In genomic region chr16:56423584-56424403, GRCh38 we compare ENCODE assay signal across 8 cellular contexts. TPM values are rescaled to one million over a fixed set of nuclear protein-coding genes. Genes with fewer than 3 reads are reported as not detected.
DNase-seq lines count a peak whose midpoint lies in the region; ATAC-seq and TF ChIP-seq lines count a peak whose summit lies in the region.

No MANE protein-coding gene starts in this region.

- peak overlapping the region; percentile 87 for H3K27ac Mint-ChIP-seq in MCF 10A (ENCODE audit: low read depth, unreplicated experiment)

- no peaks in the 10 kb centered on the region for H3K9me2 ChIP-seq in MM.1S (replicated peaks; ENCODE audit: insufficient read depth, low read length)

- intact Hi-C loops in MCF 10A (cut with micrococcal nuclease) (loop anchor here (10.0 kb wide), 1 partner anchor 89 kb away; no protein-coding TSS in a partner anchor), upper lobe of right lung (cut with DNase I) (no loop called here)

- BruUV-seq in MCF 10A (replicated peaks; lab: Mats Ljungman, UMichigan) = TSS peak; percentile 35

- H3K9ac ChIP-seq in MM.1S (ENCODE audit: low read length) = peak overlapping the region; percentile 58; the same call in 1 of the 2 replicates

- H3K4me2 ChIP-seq in MM.1S (ENCODE audit: low read depth, low read length) = peak overlapping the region; percentile 82

- H3K9me3 Mint-ChIP-seq in MCF 10A (ENCODE audit: unreplicated experiment) = no peaks in the 10 kb centered on the region

- peak overlapping the region; percentile 91 for H3K4me3 Mint-ChIP-seq in MCF 10A (ENCODE audit: unreplicated experiment)

- TF ChIP-seq CTCF in GM13976 (IDR thresholded peaks at IDR 0.05; ENCODE audit: borderline replicate concordance, control extremely low read depth, extremely low read depth, insufficient read depth, missing control alignments) (no peak), MM.1S (IDR thresholded peaks at IDR 0.05; ENCODE audit: low read length) (no peak), MCF 10A (IDR thresholded peaks at IDR 0.05; ENCODE audit: unreplicated experiment) (no peak), lung (IDR thresholded peaks at IDR 0.05; ENCODE audit: control extremely low read depth, extremely low read depth) (no peak), upper lobe of right lung (IDR thresholded peaks at IDR 0.05) (no peak)

- ATAC-seq in lung (ENCODE audit: insufficient read depth, low FRiP score) = no peak
- ATAC-seq in upper lobe of right lung = no peak
- no peak for ATAC-seq in GM21528 (IDR thresholded peaks at IDR 0.05; ENCODE audit: low FRiP score, unreplicated experiment)

- H3K27me3 ChIP-seq in MM.1S (replicated peaks; ENCODE audit: insufficient read depth, low read length) (no peaks in the 10 kb centered on the region), lung (ENCODE audit: control insufficient read depth, insufficient read depth) (no peaks in the 10 kb centered on the region), upper lobe of right lung (no peaks in the 10 kb centered on the region)

- no peaks in the 10 kb centered on the region for H4K20me1 ChIP-seq in MM.1S (ENCODE audit: insufficient read depth, low read length)

- H3K79me2 ChIP-seq in MM.1S (ENCODE audit: low read length) = peaks cover 57% of the 10 kb centered on the region

- POLR2A ChIA-PET in MCF 10A (lab: Yijun Ruan, JAX) = interaction anchor here (0.7 to 2.1 kb wide), 5 partner anchors 11 to 54 kb away, joined by 3 to 25 read pairs (median 3); partner anchors contain the start of genes NUDT21 and OGFOD1

- H3K4me1 ChIP-seq in MM.1S (ENCODE audit: low read length) (peaks cover 8% of the 10 kb centered on the region; the same call in 1 of the 2 replicates), lung (ENCODE audit: control insufficient read depth in 2 of 2, insufficient read depth in 2 of 2, low read length in 2 of 2) (peaks cover 6 to 25% of the 10 kb centered on the region in 2 donors), upper lobe of right lung (peaks cover 19% of the 10 kb centered on the region)

- 18 to 26% methylated on average over 7 of the region's 7 CpGs for WGBS in lung, 2 donors

- in situ Hi-C loops in GM13976 (cut with MboI; ENCODE audit: low sequenced_read_pairs, unreplicated experiment) = no loop called here

- H3K9me3 ChIP-seq in MM.1S (replicated peaks; ENCODE audit: insufficient read depth, low read length) (no peaks in the 10 kb centered on the region), lung (ENCODE audit: control insufficient read depth in 2 of 2, insufficient read depth in 1 of 2, low read length in 1 of 2) (no peaks in the 10 kb centered on the region), upper lobe of right lung (no peaks in the 10 kb centered on the region)

- no peak overlapping the region for H3K27ac ChIP-seq in MM.1S (ENCODE audit: low read length)
- no peak overlapping the region for H3K27ac ChIP-seq in lung (ENCODE audit: low read depth in 1 of 2, low read length in 1 of 2)
- H3K27ac ChIP-seq in upper lobe of right lung = peak overlapping the region; percentile 76

- H3K4me1 Mint-ChIP-seq in MCF 10A (ENCODE audit: insufficient read depth, unreplicated experiment) = peaks cover 40% of the 10 kb centered on the region

- H2AFZ ChIP-seq in MM.1S (ENCODE audit: low read length) = no peak overlapping the region

- H3K36me3 Mint-ChIP-seq in MCF 10A (ENCODE audit: insufficient read depth, unreplicated experiment) = peaks cover 5% of the 10 kb centered on the region

- peaks cover 19% of the 10 kb centered on the region for H3F3A ChIP-seq in MM.1S (ENCODE audit: insufficient read depth, low read length)

- H3K4me3 ChIP-seq in MM.1S (ENCODE audit: low read length) (peak overlapping the region; percentile 61), lung (peak overlapping the region; percentile 94), upper lobe of right lung (peak overlapping the region; percentile 72)

- H3K36me3 ChIP-seq in MM.1S (replicated peaks; ENCODE audit: insufficient read depth, low read length) = no peaks in the 10 kb centered on the region
- peaks cover 0 to 2% of the 10 kb centered on the region in 2 donors for H3K36me3 ChIP-seq in lung (ENCODE audit: control insufficient read depth in 2 of 2, insufficient read depth in 2 of 2, low read length in 2 of 2)
- no peaks in the 10 kb centered on the region for H3K36me3 ChIP-seq in upper lobe of right lung

- peak; percentile 41 for DNase-seq in GM13976 (ENCODE audit: low spot score)
- peak; percentile 12 for DNase-seq in MM.1S
- DNase-seq in MCF 10A (ENCODE audit: unreplicated experiment) = no peak
- no peak for DNase-seq in lung (ENCODE audit: low spot score)
- no peak for DNase-seq in upper lobe of right lung
- no peak for DNase-seq in DMS114 treated with DMSO at 0.1 percent for 48 hours (lab: John Stamatoyannopoulos, UW; ENCODE audit: unreplicated experiment)
- DNase-seq in NCI-H128 (lab: John Stamatoyannopoulos, UW; ENCODE audit: unreplicated experiment) = no peak

- CTCF ChIA-PET in MCF 10A (lab: Yijun Ruan, JAX) = interaction anchor here (0.9 kb wide), 1 partner anchor 40 kb away, joined by 3 read pairs; no protein-coding TSS in a partner anchor

- no peaks in the 10 kb centered on the region for H3K27me3 Mint-ChIP-seq in MCF 10A (ENCODE audit: insufficient read depth, unreplicated experiment)

RNA-seq across cellular contexts. Expression of gene AMFR, which starts 1.6 kb away (rescaled TPM):
- total RNA-seq in MCF 10A (2022) = 97.2 and 109 TPM in 2 replicates
- total RNA-seq in lung = 10 to 100 TPM; 79.4 to 86.1 TPM
- 10 to 100 TPM; 39.5 to 43.1 TPM for polyA plus RNA-seq in lung
- 89.8 TPM for total RNA-seq in upper lobe of right lung

RNA-seq across cellular contexts. Expression of gene NUDT21, which starts 27.3 kb away (rescaled TPM):
- total RNA-seq in MCF 10A (2022) (81.7 and 83.4 TPM in 2 replicates), lung (10 to 100 TPM; 84.8 to 91.0 TPM), upper lobe of right lung (77.2 TPM)
- polyA plus RNA-seq in lung = 10 to 100 TPM; 30.9 to 36.1 TPM

RNA-seq across cellular contexts. Expression of gene OGFOD1, which starts 27.6 kb away (rescaled TPM):
- total RNA-seq in MCF 10A (2022) = 68.5 and 72.5 TPM in 2 replicates
- 10 to 100 TPM; 32.4 to 36.1 TPM for total RNA-seq in lung
- polyA plus RNA-seq in lung = 10 to 100 TPM in 1 of 2 donors, 1 to 10 TPM in 1; 9.1 to 26.6 TPM
- 34.4 TPM for total RNA-seq in upper lobe of right lung

Comparison
In these comparisons a context has a peak if more than half of its experiments do, and no peak if none do; other contexts are left out.
1. DNase-seq: peak in GM13976 (single experiment) and MM.1S (single experiment); none in MCF 10A (single experiment), lung (single experiment), upper lobe of right lung (single experiment), DMS114 treated with DMSO at 0.1 percent for 48 hours (single experiment) and NCI-H128 (single experiment).
2. Peak in every context shown above with its lines, with median percentiles within 50 percentile points of each other: H3K4me3 ChIP-seq.